8 cellular contexts compared by ENCODE assay signal in genomic region chr11:40467771-40468170, GRCh38.
"Had no signal": no experiment of that assay in that cellular context is flagged by ENCODE, and none has a peak within 500 bp of the region (broad histone marks: within the 10 kb centered on the region; RNA-seq: fewer than 3 reads in every experiment).

No MANE protein-coding gene starts in this region.

- H3K9me3 ChIP-seq: HAP-1 had no signal

- H3K27ac ChIP-seq: GM23248 had no signal

- H3K4me3 ChIP-seq: GM23248, GM23338, HAP-1 had no signal

- H3K36me3 ChIP-seq: HAP-1 had no signal

- H3K4me1 ChIP-seq: HAP-1 had no signal

- DNase-seq: GM23248, GOT3, H7, H9, HCEC 1CT, HFFc6 had no signal
